Comparison of ENCODE assay signal across 6 cellular contexts in the genomic region with DNA sequence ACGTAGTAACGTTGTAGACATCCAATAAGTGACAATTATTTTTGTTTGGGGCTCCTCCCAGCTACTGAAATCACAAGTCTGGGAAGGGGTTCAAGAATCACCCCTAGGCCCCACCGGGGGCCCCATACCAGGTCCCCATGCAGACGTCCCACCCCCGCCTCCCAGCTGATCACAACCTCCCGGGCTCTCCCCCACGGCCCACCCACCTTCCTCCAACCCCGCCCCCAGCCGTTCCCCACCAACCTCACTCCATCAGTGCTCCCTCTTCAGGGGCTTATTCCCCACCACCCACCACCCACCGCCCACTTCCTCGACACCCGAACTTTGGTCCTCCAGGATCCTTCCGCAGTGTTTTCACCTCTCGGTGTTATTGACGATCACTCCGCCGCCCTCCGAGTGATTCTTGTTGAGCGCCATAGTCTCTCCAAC. TPM values are rescaled to one million over a fixed set of nuclear protein-coding genes. Genes with fewer than 3 reads are reported as not detected.
A peak's percentile ranks its signal among the peaks of the same experiment; 100 is the strongest.
DNase-seq lines count a peak whose midpoint lies in the region; ATAC-seq and TF ChIP-seq lines count a peak whose summit lies in the region.

No MANE protein-coding gene starts in this region.

- peaks cover 22% of the 10 kb centered on the region for H3K4me1 ChIP-seq in CD8-positive, alpha-beta memory T cell (ENCODE audit: insufficient read depth, low read length)

- TF ChIP-seq CTCF in VCaP (conservative IDR thresholded peaks at IDR 0.05) (no peak), nephron progenitor cell (IDR thresholded peaks at IDR 0.05) (no peak)

- H3K9me3 ChIP-seq in CD8-positive, alpha-beta memory T cell (ENCODE audit: low read length) = no peaks in the 10 kb centered on the region

- no peak overlapping the region for H3K27ac Mint-ChIP-seq in CD8-positive, alpha-beta memory T cell
- no peak overlapping the region for H3K27ac Mint-ChIP-seq in memory B cell
- H3K27ac Mint-ChIP-seq in nephron progenitor cell = no peak overlapping the region

- peaks cover 15% of the 10 kb centered on the region for H3K36me3 ChIP-seq in CD8-positive, alpha-beta memory T cell (ENCODE audit: insufficient read depth, low read length)

- H3K4me3 ChIP-seq in CD8-positive, alpha-beta memory T cell (ENCODE audit: low read length) = peak overlapping the region; percentile 64

- H3K9me3 Mint-ChIP-seq in CD8-positive, alpha-beta memory T cell = no peaks in the 10 kb centered on the region
- H3K9me3 Mint-ChIP-seq in memory B cell (no peaks in the 10 kb centered on the region), nephron progenitor cell (no peaks in the 10 kb centered on the region)

- ATAC-seq in memory B cell (ENCODE audit: low read depth) (peak; percentile 0), HG03280 (IDR thresholded peaks at IDR 0.05; ENCODE audit: unreplicated experiment) (no peak), GM18519 (IDR thresholded peaks at IDR 0.05; ENCODE audit: low FRiP score, unreplicated experiment) (no peak)

- no peaks in the 10 kb centered on the region for H3K27me3 Mint-ChIP-seq in CD8-positive, alpha-beta memory T cell
- H3K27me3 Mint-ChIP-seq in memory B cell = no peaks in the 10 kb centered on the region
- H3K27me3 Mint-ChIP-seq in nephron progenitor cell (ENCODE audit: low read depth, poor library complexity) = peaks cover 4% of the 10 kb centered on the region

- peak overlapping the region; percentile 89 for H3K27ac ChIP-seq in CD8-positive, alpha-beta memory T cell (ENCODE audit: low read depth, low read length)
- H3K27ac ChIP-seq in VCaP = peak overlapping the region; percentile 96

- H3K36me3 Mint-ChIP-seq in CD8-positive, alpha-beta memory T cell = peaks cover 3 to 29% (median 3%) of the 10 kb centered on the region in 3 donors
- H3K36me3 Mint-ChIP-seq in memory B cell = peaks cover under 1% of the 10 kb centered on the region
- H3K36me3 Mint-ChIP-seq in nephron progenitor cell (ENCODE audit: low read depth) = peaks cover 8% of the 10 kb centered on the region

- CTCF ChIA-PET in CD8-positive, alpha-beta memory T cell (lab: Charles Lee) = interaction anchor here (0.9 to 4.7 kb wide), 21 partner anchors 7 to 151 kb away, joined by 3 to 46 read pairs (median 7); a partner anchor contains a TSS

- no peak for DNase-seq in CD8-positive, alpha-beta memory T cell
- DNase-seq in memory B cell (ENCODE audit: low spot score in 2 of 2) (no peak), nephron progenitor cell (no peak)

- POLR2A ChIA-PET in CD8-positive, alpha-beta memory T cell (lab: Charles Lee) = interaction anchor here (0.6 to 3.8 kb wide), 19 partner anchors 8 to 678 kb away, joined by 3 to 82 read pairs (median 11); a partner anchor contains a TSS

- H3K27me3 ChIP-seq in CD8-positive, alpha-beta memory T cell (ENCODE audit: insufficient read depth, low read length, poor library complexity, severe bottlenecking) = no peaks in the 10 kb centered on the region

- no peak overlapping the region for H3K4me3 Mint-ChIP-seq in CD8-positive, alpha-beta memory T cell
- H3K4me3 Mint-ChIP-seq in memory B cell (no peak overlapping the region), nephron progenitor cell (no peak overlapping the region)

- H3K4me1 Mint-ChIP-seq in CD8-positive, alpha-beta memory T cell = peaks cover 21 to 37% (median 21%) of the 10 kb centered on the region in 3 donors
- H3K4me1 Mint-ChIP-seq in memory B cell (peaks cover 21% of the 10 kb centered on the region), nephron progenitor cell (peaks cover 20% of the 10 kb centered on the region)

RNA-seq across cellular contexts. Expression of a gene that starts 0.2 kb away (rescaled TPM):
- total RNA-seq in CD8-positive, alpha-beta memory T cell = 10 to 100 TPM; 47.5 to 53.2 TPM
- polyA plus RNA-seq in CD8-positive, alpha-beta memory T cell = 129 TPM

RNA-seq across cellular contexts. Expression of a gene that starts 10.7 kb away (rescaled TPM):
- total RNA-seq in CD8-positive, alpha-beta memory T cell = 100 to 1,000 TPM; 143 to 154 TPM
- polyA plus RNA-seq in CD8-positive, alpha-beta memory T cell = 90.3 TPM

RNA-seq across cellular contexts. Expression of a gene that starts 23.5 kb away (rescaled TPM):
- 10 to 100 TPM; 12.6 to 14.1 TPM for total RNA-seq in CD8-positive, alpha-beta memory T cell
- polyA plus RNA-seq in CD8-positive, alpha-beta memory T cell = 17.6 TPM

RNA-seq across cellular contexts. Expression of a gene that starts 41.9 kb away (rescaled TPM):
- total RNA-seq in CD8-positive, alpha-beta memory T cell = 10 to 100 TPM; 34.9 to 35.4 TPM
- polyA plus RNA-seq in CD8-positive, alpha-beta memory T cell = 28.1 TPM

RNA-seq across cellular contexts. Expression of a gene that starts 49.8 kb away (rescaled TPM):
- total RNA-seq in CD8-positive, alpha-beta memory T cell = 100 to 1,000 TPM; 171 to 180 TPM
- 73.1 TPM for polyA plus RNA-seq in CD8-positive, alpha-beta memory T cell
